26 cellular contexts compared by ENCODE assay signal in the genomic region with DNA sequence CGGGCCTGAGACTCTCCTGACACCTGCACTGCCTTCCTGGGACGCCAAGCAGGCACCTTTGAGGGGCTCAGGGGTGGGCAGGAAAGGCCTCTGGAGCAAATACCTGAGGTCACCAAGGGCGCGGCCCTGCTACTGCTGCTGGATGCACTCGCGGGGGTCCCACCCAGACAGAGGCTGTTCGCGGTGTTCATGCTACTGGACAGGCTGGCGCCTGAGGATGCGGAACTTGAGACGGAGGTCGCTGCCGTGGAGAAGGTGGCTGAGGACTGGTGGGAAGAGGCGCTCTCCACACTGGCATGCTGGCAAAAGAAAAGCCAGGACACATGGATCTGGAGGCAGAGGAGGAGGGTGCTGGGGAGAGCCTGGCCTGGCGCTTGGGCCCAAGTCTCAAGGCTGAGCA.
"Had no signal": no experiment of that assay in that cellular context is flagged by ENCODE, and none has a peak within 500 bp of the region (broad histone marks: within the 10 kb centered on the region; RNA-seq: fewer than 3 reads in every experiment).

No MANE protein-coding gene starts in this region.

- H3K4me1 ChIP-seq: colonic mucosa, prostate gland, uterus had no signal

- H3K36me3 ChIP-seq: uterus had no signal

- FAIRE-seq: astrocyte, islet of Langerhans had no signal

- DNase-seq: activated CD4-positive, alpha-beta T cell treated with anti-CD3 and anti-CD28 coated beads for 4 hours; activated CD4-positive, alpha-beta T cell treated with anti-CD3 and anti-CD28 coated beads, Interleukin-2, amount 50 U/mL, for 48 hours; activated CD4-positive, CD25-positive, alpha-beta regulatory T cell; activated gamma-delta T cell; colonic mucosa; dorsolateral prefrontal cortex; effector memory CD8-positive, alpha-beta T cell; head of caudate nucleus; left ventricle myocardium superior; mammary epithelial cell; stimulated activated CD4-positive, alpha-beta T cell treated with anti-CD3 and anti-CD28 coated beads, Interleukin-12 subunit alpha, Interleukin-12 subunit beta, amount 100 ng/mL, for 4 hours; stimulated activated CD4-positive, alpha-beta T cell treated with anti-CD3 and anti-CD28 coated beads, Interleukin-1b, Interleukin-23, amount 100 ng/mL, for 48 hours; stomach; T-helper 9 cell; transverse colon; uterus had no signal

- H3K4me1 Mint-ChIP-seq: activated naive CD4-positive, alpha-beta T cell treated with anti-CD3 and anti-CD28 coated beads, Interleukin-2, amount 50 U/mL, for 24 hours; central memory CD8-positive, alpha-beta T cell; nephron; stimulated activated memory B cell treated with anti-CD40 and anti-IgM and Interleukin-4, amounts not matched to agents 10 μg/mL and 1 μg/mL and 100 μg/mL, for 72 hours had no signal

- H3K27ac Mint-ChIP-seq: activated T-helper 1 cell treated with anti-CD3 and anti-CD28 coated beads, Interleukin-12 subunit alpha, Interleukin-12 subunit beta, Interleukin-2, Interleukin-4 antibody, amounts not matched to agents 30 ng/mL and 10 ng/mL and 1 ng/mL, durations not matched to agents 14 hours and 24 hours and 36 hours; nephron; stimulated activated memory B cell treated with anti-CD40 and anti-IgM and Interleukin-4, amounts not matched to agents 10 μg/mL and 1 μg/mL and 100 μg/mL, for 72 hours had no signal

- H3K4me3 Mint-ChIP-seq: activated naive CD4-positive, alpha-beta T cell treated with anti-CD3 and anti-CD28 coated beads, Interleukin-2, amount 50 U/mL, for 24 hours; activated T-helper 1 cell treated with anti-CD3 and anti-CD28 coated beads, Interleukin-12 subunit alpha, Interleukin-12 subunit beta, Interleukin-2, Interleukin-4 antibody, amounts not matched to agents 30 ng/mL and 10 ng/mL and 1 ng/mL, durations not matched to agents 14 hours and 24 hours and 36 hours; central memory CD8-positive, alpha-beta T cell; effector memory CD8-positive, alpha-beta T cell; nephron; stimulated activated memory B cell treated with anti-CD40 and anti-IgM and Interleukin-4, amounts not matched to agents 10 μg/mL and 1 μg/mL and 100 μg/mL, for 72 hours had no signal

- H3K9me3 Mint-ChIP-seq: activated naive CD4-positive, alpha-beta T cell treated with anti-CD3 and anti-CD28 coated beads, Interleukin-2, amount 50 U/mL, for 24 hours; activated T-helper 1 cell treated with anti-CD3 and anti-CD28 coated beads, Interleukin-12 subunit alpha, Interleukin-12 subunit beta, Interleukin-2, Interleukin-4 antibody, amounts not matched to agents 30 ng/mL and 10 ng/mL and 1 ng/mL, durations not matched to agents 14 hours and 24 hours and 36 hours; central memory CD8-positive, alpha-beta T cell; effector memory CD8-positive, alpha-beta T cell; nephron; stimulated activated memory B cell treated with anti-CD40 and anti-IgM and Interleukin-4, amounts not matched to agents 10 μg/mL and 1 μg/mL and 100 μg/mL, for 72 hours had no signal

- H3K27ac ChIP-seq: colonic mucosa, gastroesophageal sphincter, prostate gland, stomach, suprapubic skin, transverse colon, uterus had no signal

- H3K4me3 ChIP-seq: colonic mucosa, dorsolateral prefrontal cortex, gastroesophageal sphincter, prostate gland, stomach, suprapubic skin, transverse colon, uterus had no signal

- H3K27me3 Mint-ChIP-seq: activated naive CD4-positive, alpha-beta T cell treated with anti-CD3 and anti-CD28 coated beads, Interleukin-2, amount 50 U/mL, for 24 hours; central memory CD8-positive, alpha-beta T cell; effector memory CD8-positive, alpha-beta T cell; stimulated activated memory B cell treated with anti-CD40 and anti-IgM and Interleukin-4, amounts not matched to agents 10 μg/mL and 1 μg/mL and 100 μg/mL, for 72 hours had no signal

- H3K9me3 ChIP-seq: colonic mucosa, gastroesophageal sphincter, prostate gland, stomach, suprapubic skin, transverse colon, uterus had no signal

- H3K27me3 ChIP-seq: colonic mucosa, dorsolateral prefrontal cortex, gastroesophageal sphincter, stomach, suprapubic skin, transverse colon, uterus had no signal

- ATAC-seq: effector memory CD8-positive, alpha-beta T cell; gastroesophageal sphincter; left ventricle myocardium superior; stimulated activated memory B cell treated with anti-CD40 and anti-IgM and Interleukin-4, amounts not matched to agents 10 μg/mL and 1 μg/mL and 100 μg/mL, for 72 hours had no signal
